ENCODE assay signal across 23 cellular contexts in the genomic region with DNA sequence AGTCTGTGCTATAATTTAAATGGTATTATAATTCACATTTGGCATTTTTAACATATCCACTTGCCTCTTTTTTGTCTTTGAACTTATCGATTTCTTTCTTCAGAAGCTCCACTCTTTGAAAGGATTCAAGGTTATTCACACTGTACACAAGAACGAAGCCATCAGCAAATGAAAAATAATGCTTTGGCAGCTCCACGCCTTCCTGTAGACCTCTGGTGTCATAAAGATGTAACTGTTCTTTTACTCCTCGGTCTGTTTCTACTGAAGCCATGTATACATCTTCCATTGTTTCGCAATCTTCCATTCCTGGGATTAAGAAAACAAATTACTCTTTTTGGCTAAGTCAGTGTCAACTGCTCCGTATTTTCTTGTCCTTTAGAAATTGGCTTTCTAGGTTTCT. TPM values are rescaled to one million over a fixed set of nuclear protein-coding genes. Genes with fewer than 3 reads are reported as not detected.
DNase-seq lines count a peak whose midpoint lies in the region; ATAC-seq and TF ChIP-seq lines count a peak whose summit lies in the region.
"Had no signal": no experiment of that assay in that cellular context is flagged by ENCODE, and none has a peak within 500 bp of the region (broad histone marks: within the 10 kb centered on the region; RNA-seq: fewer than 3 reads in every experiment).

No MANE protein-coding gene starts in this region.

- ATAC-seq in GM19328 (IDR thresholded peaks at IDR 0.05; ENCODE audit: unreplicated experiment), result no peak
- ATAC-seq: activated CD8-positive, alpha-beta T cell treated with anti-CD3 and anti-CD28 coated beads for 36 hours; psoas muscle had no signal

- H2AFZ ChIP-seq in mammary epithelial cell (ENCODE audit: low read depth, low read length), result no peak overlapping the region

- TF ChIP-seq CTCF in A673 (conservative IDR thresholded peaks at IDR 0.05; ENCODE audit: low read depth, low read length), result peak; percentile 31; the same call in 1 of the 2 replicates
- TF ChIP-seq CTCF in mammary epithelial cell (conservative IDR thresholded peaks at IDR 0.05 in 1 of 2, IDR thresholded peaks at IDR 0.05 in 1 of 2; ENCODE audit: extremely low read depth in 1 of 2, insufficient read depth in 1 of 2, low read depth in 1 of 2, low read length in 2 of 2), result no peak

- no peak overlapping the region for H3K9ac ChIP-seq in mammary epithelial cell (ENCODE audit: insufficient read depth, low read length)

- H3K79me2 ChIP-seq in mammary epithelial cell (ENCODE audit: insufficient read depth, low read length), result no peaks in the 10 kb centered on the region

- H3K27ac ChIP-seq in A673 (ENCODE audit: low read depth, low read length, poor library complexity, severe bottlenecking) (no peak overlapping the region), mammary epithelial cell (ENCODE audit: insufficient read depth, low read depth, low read length) (no peak overlapping the region)
- H3K27ac ChIP-seq: epithelial cell of prostate, neutrophil, psoas muscle had no signal

- H3K4me2 ChIP-seq in mammary epithelial cell (ENCODE audit: insufficient read depth, low read depth, low read length), result no peak overlapping the region

- WGBS in mammary epithelial cell (ENCODE audit: low coverage, missing lambda C conversion rate), result 80% methylated on average over 6 of the region's 6 CpGs

- H3K9me3 ChIP-seq in A673 (ENCODE audit: low read depth, low read length, poor library complexity, severe bottlenecking) (no peaks in the 10 kb centered on the region), mammary epithelial cell (replicated peaks; ENCODE audit: insufficient read depth, low read length) (no peaks in the 10 kb centered on the region)
- H3K9me3 ChIP-seq: MG63, neutrophil, psoas muscle had no signal

- DNase-seq in A673 (ENCODE audit: low spot score), result peak; percentile 66
- DNase-seq in ELR (ENCODE audit: low read depth), result peak; percentile 26
- DNase-seq in SK-MEL-5 (ENCODE audit: low read depth, low spot score), result peak; percentile 87
- peak; percentile 33 for DNase-seq in fibroblast of peridontal ligament (ENCODE audit: extremely low read depth)
- no peak for DNase-seq in SK-N-DZ (ENCODE audit: low spot score)
- no peak for DNase-seq in mammary epithelial cell
- DNase-seq in NAMALWA (ENCODE audit: low spot score), result no peak
- DNase-seq: activated CD8-positive, alpha-beta T cell treated with anti-CD3 and anti-CD28 coated beads for 36 hours; activated naive CD4-positive, alpha-beta T cell treated with Interleukin-2 at 50 U/mL for 16 hours; activated T-cell treated with anti-CD3 and anti-CD28 coated beads, Interleukin-2, amount 50 U/mL, for 1 hour; amygdala; caudate nucleus; CD4-positive, alpha-beta T cell; DMS53; glutamatergic neuron; MG63; NCI-H526; psoas muscle; RPMI8226; T-helper 9 cell had no signal

- peaks cover 41% of the 10 kb centered on the region for H3K36me3 ChIP-seq in A673 (ENCODE audit: insufficient read depth, low read length, poor library complexity, severe bottlenecking)
- peaks cover 4% of the 10 kb centered on the region for H3K36me3 ChIP-seq in mammary epithelial cell (ENCODE audit: insufficient read depth, low read length)

- H3K27me3 ChIP-seq in A673 (replicated peaks; ENCODE audit: insufficient read depth, low read depth, low read length, poor library complexity) (no peaks in the 10 kb centered on the region), mammary epithelial cell (ENCODE audit: insufficient read depth, low read length) (no peaks in the 10 kb centered on the region)
- H3K27me3 ChIP-seq: MG63, neutrophil had no signal

- dilution Hi-C loops in mammary epithelial cell (cut with HindIII; ENCODE audit: low sequenced_read_pairs), result no loop called here

- H3K4me3 ChIP-seq in A673 (ENCODE audit: low read depth, low read length, poor library complexity, severe bottlenecking) (no peak overlapping the region), mammary epithelial cell (replicated peaks in 1 of 3; ENCODE audit: insufficient read depth in 1 of 3, low read depth in 2 of 3, low read length in 3 of 3) (no peak overlapping the region)
- H3K4me3 ChIP-seq: MG63, psoas muscle had no signal

- BruUV-seq in A673 (replicated peaks; lab: Mats Ljungman, UMichigan) (no TSS peak), mammary epithelial cell (replicated peaks; lab: Mats Ljungman, UMichigan) (no TSS peak)

- H3K4me1 ChIP-seq in A673 (ENCODE audit: insufficient read depth, low read length, poor library complexity, severe bottlenecking) (peaks cover 15% of the 10 kb centered on the region), mammary epithelial cell (ENCODE audit: insufficient read depth, low read length) (no peaks in the 10 kb centered on the region)
- H3K4me1 ChIP-seq: psoas muscle had no signal

- CTCF ChIA-PET in A673 (lab: Charles Lee) (no interaction called here), mammary epithelial cell (lab: Charles Lee; ENCODE audit: low non-redundant PET) (no interaction called here)

- intact Hi-C loops in A673 (cut with micrococcal nuclease; ENCODE audit: unreplicated experiment), result no loop called here
- intact Hi-C loops in mammary epithelial cell (cut with micrococcal nuclease), result no loop called here

- POLR2A ChIA-PET in A673 (lab: Charles Lee; ENCODE audit: low non-redundant PET), result interaction anchor here (0.7 kb wide), 1 partner anchor 822 kb away, joined by 8 read pairs; no protein-coding TSS in a partner anchor

- in situ Hi-C loops in SK-MEL-5 (cut with HindIII; ENCODE audit: low pct_unique_long_range_greater_than_20kb, low sequenced_read_pairs), result no loop called here
- in situ Hi-C loops in mammary epithelial cell (cut with MboI; ENCODE audit: low sequenced_read_pairs in 2 of 2), result no loop called here

- H4K20me1 ChIP-seq in mammary epithelial cell (ENCODE audit: insufficient read depth, low read length), result no peaks in the 10 kb centered on the region

RNA-seq across cellular contexts. Expression of a gene that starts 16.0 kb away (rescaled TPM):
- 17.9 and 23.0 TPM in 2 replicates for total RNA-seq in A673 (2021)
- 15.1 and 16.2 TPM in 2 replicates for total RNA-seq in SK-MEL-5 (2014; rRNA removed; shearing (Covaris generic))
- 9.3 and 13.0 TPM in 2 replicates for polyA plus RNA-seq in SK-MEL-5 (2015; cell fraction: cytosol; rRNA removed)
- 3.9 and 10.6 TPM in 2 replicates for polyA plus RNA-seq in SK-MEL-5 (2015; cell fraction: nucleus; rRNA removed)
- polyA plus RNA-seq in SK-N-DZ (2014; cell fraction: cytosol; rRNA removed), result 14.5 and 21.2 TPM in 2 replicates
- 10.1 and 11.3 TPM in 2 replicates for polyA plus RNA-seq in SK-N-DZ (2014; cell fraction: nucleus; rRNA removed)
- total RNA-seq in mammary epithelial cell, result 1 to 10 TPM; 7.3 to 8.8 TPM
- polyA plus RNA-seq in mammary epithelial cell, result 5.2 TPM
- 11.9 TPM for polyA minus RNA-seq in mammary epithelial cell

RNA-seq across cellular contexts. Expression of a gene that starts 16.2 kb away (rescaled TPM):
- 1,911 and 1,939 TPM in 2 replicates for total RNA-seq in A673 (2021)
- 2,511 and 2,872 TPM in 2 replicates for total RNA-seq in SK-MEL-5 (2014; rRNA removed; shearing (Covaris generic))
- 3,681 and 4,264 TPM in 2 replicates for polyA plus RNA-seq in SK-MEL-5 (2015; cell fraction: cytosol; rRNA removed)
- polyA plus RNA-seq in SK-MEL-5 (2015; cell fraction: nucleus; rRNA removed), result 675 and 792 TPM in 2 replicates
- polyA plus RNA-seq in SK-N-DZ (2014; cell fraction: cytosol; rRNA removed), result 2,583 and 3,247 TPM in 2 replicates
- polyA plus RNA-seq in SK-N-DZ (2014; cell fraction: nucleus; rRNA removed), result 1,794 and 3,154 TPM in 2 replicates
- total RNA-seq in mammary epithelial cell, result 1,000 to 10,000 TPM; 1,624 to 2,052 TPM
- polyA plus RNA-seq in mammary epithelial cell, result 4,169 TPM
- 867 TPM for polyA minus RNA-seq in mammary epithelial cell

RNA-seq across cellular contexts. Expression of a gene that starts 44.3 kb away (rescaled TPM):
- total RNA-seq in A673 (2021), result 8.7 and 9.2 TPM in 2 replicates
- total RNA-seq in SK-MEL-5 (2014; rRNA removed; shearing (Covaris generic)), result 26.9 and 33.3 TPM in 2 replicates
- polyA plus RNA-seq in SK-MEL-5 (2015; cell fraction: cytosol; rRNA removed), result 18.7 and 24.3 TPM in 2 replicates
- polyA plus RNA-seq in SK-MEL-5 (2015; cell fraction: nucleus; rRNA removed), result 9.7 and 16.2 TPM in 2 replicates
- polyA plus RNA-seq in SK-N-DZ (2014; cell fraction: cytosol; rRNA removed), result 19.2 and 22.6 TPM in 2 replicates
- 11.1 and 19.1 TPM in 2 replicates for polyA plus RNA-seq in SK-N-DZ (2014; cell fraction: nucleus; rRNA removed)
- 10 to 100 TPM; 10.5 to 16.8 TPM for total RNA-seq in mammary epithelial cell
- polyA plus RNA-seq in mammary epithelial cell, result 6.1 TPM
- polyA minus RNA-seq in mammary epithelial cell, result 3.4 TPM

Comparison
In these comparisons a context has a peak if more than half of its experiments do, and no peak if none do; other contexts are left out.
1. DNase-seq: peak in A673 (single experiment), ELR (single experiment), SK-MEL-5 (single experiment) and fibroblast of peridontal ligament (single experiment); none in SK-N-DZ (single experiment), mammary epithelial cell (single experiment) and NAMALWA (single experiment).